In the genomic region with DNA sequence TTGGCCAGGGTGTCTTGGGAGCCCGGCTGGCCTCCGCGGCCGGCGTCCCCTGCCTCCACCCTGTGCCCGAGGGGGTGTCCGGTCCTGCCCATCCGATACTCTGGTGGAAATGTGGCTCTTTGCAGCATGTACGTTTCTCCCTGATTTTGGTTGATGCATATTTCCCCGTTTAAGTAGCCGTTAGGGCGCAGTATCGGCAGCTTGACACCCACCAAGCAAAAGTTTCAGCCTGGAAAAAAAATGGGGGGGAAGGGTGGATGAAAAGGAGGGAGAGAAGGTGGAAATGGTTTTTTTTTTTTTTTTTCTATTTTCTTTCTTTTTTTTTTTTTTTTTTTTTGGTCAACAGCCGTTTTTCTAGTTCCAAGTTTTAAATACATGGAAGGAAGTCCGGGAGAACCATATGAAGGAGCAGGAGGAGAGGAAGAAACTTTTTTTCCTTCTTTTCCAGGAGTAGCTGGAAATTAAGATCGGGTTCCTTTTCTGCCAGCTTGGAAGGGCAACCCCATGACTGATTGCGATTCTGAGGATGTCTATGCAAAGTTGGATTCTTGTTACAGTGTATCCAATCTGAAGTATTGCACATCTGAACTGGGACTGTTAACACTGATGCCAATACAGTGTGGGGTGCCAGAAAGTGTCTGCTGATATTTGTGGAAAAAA, we compare ENCODE assay signal across 8 cellular contexts. TPM values are rescaled to one million over a fixed set of nuclear protein-coding genes. Genes with fewer than 3 reads are reported as not detected.
DNase-seq lines count a peak whose midpoint lies in the region; ATAC-seq, FAIRE-seq and TF ChIP-seq lines count a peak whose summit lies in the region.

No MANE protein-coding gene starts in this region.

- peaks cover 7% of the 10 kb centered on the region for H4K20me1 ChIP-seq in endothelial cell of umbilical vein (replicated peaks; ENCODE audit: control insufficient read depth, extremely low read depth, insufficient read depth, low read length)

- DNase-seq in activated CD4-positive, alpha-beta T cell treated with anti-CD3 and anti-CD28 coated beads for 36 hours: no peak
- DNase-seq in activated CD4-positive, alpha-beta T cell treated with anti-CD3 and anti-CD28 coated beads, Interleukin-2, amount 50 U/mL, for 48 hours: no peak
- DNase-seq in RWPE1 (ENCODE audit: low spot score) (peak; percentile 41), endothelial cell of umbilical vein (ENCODE audit: low read depth, low spot score) (peak; percentile 51), neural crest cell (ENCODE audit: low read depth, low spot score) (no peak), HPDE6-E6E7 (ENCODE audit: extremely low spot score) (no peak)

- TF ChIP-seq POLR2A in endothelial cell of umbilical vein (IDR thresholded peaks at IDR 0.05; ENCODE audit: low read depth, low read length): no peak

- peak overlapping the region; percentile 97 for H3K4me2 ChIP-seq in endothelial cell of umbilical vein (ENCODE audit: insufficient read depth, low read length)

- H3K36me3 ChIP-seq in endothelial cell of umbilical vein (ENCODE audit: control insufficient read depth in 2 of 2, extremely low read depth in 1 of 2, insufficient read depth in 2 of 2, low read length in 2 of 2): peaks cover 0 to 3% of the 10 kb centered on the region in 2 experiments

- no peaks in the 10 kb centered on the region for H3K9me1 ChIP-seq in endothelial cell of umbilical vein (replicated peaks; ENCODE audit: control insufficient read depth, extremely low read depth, insufficient read depth, low read length)

- H3K9ac ChIP-seq in endothelial cell of umbilical vein (replicated peaks; ENCODE audit: extremely low read depth, insufficient read depth, low read length): peak overlapping the region; percentile 85

- H2AFZ ChIP-seq in endothelial cell of umbilical vein (ENCODE audit: low read depth, low read length): no peak overlapping the region

- dilution Hi-C loops in endothelial cell of umbilical vein (cut with MboI; ENCODE audit: extremely low pct_ligation_motif_present, low sequenced_read_pairs): no loop called here

- peaks cover 48% of the 10 kb centered on the region for H3K4me1 Mint-ChIP-seq in activated CD4-positive, alpha-beta T cell treated with anti-CD3 and anti-CD28 coated beads for 36 hours
- H3K4me1 Mint-ChIP-seq in neural crest cell: peaks cover 46% of the 10 kb centered on the region

- peaks cover 64% of the 10 kb centered on the region for H3K79me2 ChIP-seq in endothelial cell of umbilical vein (ENCODE audit: control insufficient read depth, insufficient read depth, low read length)

- CTCF ChIA-PET in activated CD4-positive, alpha-beta T cell treated with anti-CD3 and anti-CD28 coated beads for 36 hours (lab: Charles Lee): interaction anchor here (0.9 to 1.3 kb wide), 5 partner anchors 21 to 605 kb away, joined by 3 read pairs; no protein-coding TSS in a partner anchor
- CTCF ChIA-PET in RWPE1 (lab: Yijun Ruan, JAX) (interaction anchor here (0.6 to 1.7 kb wide), 6 partner anchors 14 to 139 kb away, joined by 3 to 7 read pairs (median 4); no protein-coding TSS in a partner anchor), endothelial cell of umbilical vein (lab: Charles Lee) (interaction anchor here (0.6 to 10.6 kb wide), 13 partner anchors 40 to 764 kb away, joined by 3 to 203 read pairs (median 4); no protein-coding TSS in a partner anchor)

- peaks cover 17% of the 10 kb centered on the region for H3K36me3 Mint-ChIP-seq in activated CD4-positive, alpha-beta T cell treated with anti-CD3 and anti-CD28 coated beads for 36 hours (ENCODE audit: low read depth)
- H3K36me3 Mint-ChIP-seq in neural crest cell (ENCODE audit: low read depth): no peaks in the 10 kb centered on the region

- no peaks in the 10 kb centered on the region for H3K27me3 Mint-ChIP-seq in activated CD4-positive, alpha-beta T cell treated with anti-CD3 and anti-CD28 coated beads for 36 hours
- no peaks in the 10 kb centered on the region for H3K27me3 Mint-ChIP-seq in neural crest cell (ENCODE audit: low read depth)

- H3K27me3 ChIP-seq in endothelial cell of umbilical vein (ENCODE audit: control insufficient read depth in 2 of 2, insufficient read depth in 2 of 2, low read length in 2 of 2): no peaks in the 10 kb centered on the region

- H3K4me3 ChIP-seq in endothelial cell of umbilical vein (replicated peaks in 1 of 3; ENCODE audit: insufficient read depth in 1 of 3, low read depth in 1 of 3, low read length in 3 of 3): peak overlapping the region; percentile 77 to 100 (median 98)

- no TSS peak for BruUV-seq in endothelial cell of umbilical vein (replicated peaks; lab: Mats Ljungman, UMichigan)

- no peak for ATAC-seq in activated CD4-positive, alpha-beta T cell treated with anti-CD3 and anti-CD28 coated beads for 36 hours
- no peak for ATAC-seq in HG02759 (IDR thresholded peaks at IDR 0.05; ENCODE audit: unreplicated experiment)
- no peak for ATAC-seq in HG02678 (IDR thresholded peaks at IDR 0.05; ENCODE audit: unreplicated experiment)

- no peaks in the 10 kb centered on the region for H3K9me3 Mint-ChIP-seq in activated CD4-positive, alpha-beta T cell treated with anti-CD3 and anti-CD28 coated beads for 36 hours (ENCODE audit: low read depth)
- no peaks in the 10 kb centered on the region for H3K9me3 Mint-ChIP-seq in neural crest cell

- peak overlapping the region; percentile 97 for H3K4me3 Mint-ChIP-seq in activated CD4-positive, alpha-beta T cell treated with anti-CD3 and anti-CD28 coated beads for 36 hours
- H3K4me3 Mint-ChIP-seq in neural crest cell: peak overlapping the region; percentile 95

- TF ChIP-seq CTCF in RWPE1 (conservative IDR thresholded peaks at IDR 0.05; ENCODE audit: low read depth) (no peak), endothelial cell of umbilical vein (IDR thresholded peaks at IDR 0.05; ENCODE audit: extremely low read depth in 1 of 2, insufficient read depth in 1 of 2, low read depth in 1 of 2, low read length in 2 of 2) (no peak), neural crest cell (conservative IDR thresholded peaks at IDR 0.05) (no peak)

- POLR2A ChIA-PET in activated CD4-positive, alpha-beta T cell treated with anti-CD3 and anti-CD28 coated beads for 36 hours (lab: Charles Lee): no interaction called here
- POLR2A ChIA-PET in RWPE1 (lab: Yijun Ruan, JAX; ENCODE audit: low non-redundant PET) (interaction anchor here (0.7 kb wide), 1 partner anchor 110 kb away, joined by 4 read pairs; no protein-coding TSS in a partner anchor), endothelial cell of umbilical vein (lab: Charles Lee) (interaction anchor here (1.0 kb wide), 1 partner anchor 121 kb away, joined by 6 read pairs; no protein-coding TSS in a partner anchor)

- H3K9me3 ChIP-seq in endothelial cell of umbilical vein (replicated peaks; ENCODE audit: control insufficient read depth, insufficient read depth, low read length): no peaks in the 10 kb centered on the region

- peak overlapping the region; percentile 91 for H3K27ac Mint-ChIP-seq in activated CD4-positive, alpha-beta T cell treated with anti-CD3 and anti-CD28 coated beads for 36 hours
- peak overlapping the region; percentile 98 for H3K27ac Mint-ChIP-seq in neural crest cell (ENCODE audit: unreplicated experiment)

- intact Hi-C loops in activated CD4-positive, alpha-beta T cell treated with anti-CD3 and anti-CD28 coated beads for 36 hours (cut with DNase I, micrococcal nuclease): loop anchor here (1.0 to 10.0 kb wide), 7 partner anchors 120 to 1961 kb away; partner anchors contain the start of gene GPR171 (in 1 of the 2)
- intact Hi-C loops in endothelial cell of umbilical vein (cut with micrococcal nuclease): loop anchor here (2.0 to 10.0 kb wide), 5 partner anchors 121 to 854 kb away; no protein-coding TSS in a partner anchor

- peaks cover 34% of the 10 kb centered on the region for H3K4me1 ChIP-seq in endothelial cell of umbilical vein (ENCODE audit: control insufficient read depth, extremely low read depth, insufficient read depth, low read length)

- no peak for FAIRE-seq in endothelial cell of umbilical vein (lab: Jason Lieb, UNC)

- H3K27ac ChIP-seq in RWPE1 (peak overlapping the region; percentile 100), endothelial cell of umbilical vein (ENCODE audit: insufficient read depth, low read depth, low read length) (peak overlapping the region; percentile 62)

TF ChIP-seq in endothelial cell of umbilical vein, 7 proteins besides CTCF, POLR2A, EP300 and RAD21:
- TF ChIP-seq POLR2AphosphoS5 (IDR thresholded peaks at IDR 0.05; ENCODE audit: insufficient read depth, low read depth, low read length): peak; percentile 41
- TF ChIP-seq, protein P1, sequence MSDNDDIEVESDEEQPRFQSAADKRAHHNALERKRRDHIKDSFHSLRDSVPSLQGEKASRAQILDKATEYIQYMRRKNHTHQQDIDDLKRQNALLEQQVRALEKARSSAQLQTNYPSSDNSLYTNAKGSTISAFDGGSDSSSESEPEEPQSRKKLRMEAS (IDR thresholded peaks at IDR 0.05; ENCODE audit: insufficient read depth, insufficient read length): no peak

RNA-seq across cellular contexts. Expression of gene RAP2B, which starts 1.5 kb away (rescaled TPM):
- total RNA-seq in activated CD4-positive, alpha-beta T cell treated with anti-CD3 and anti-CD28 coated beads for 36 hours: 10 to 100 TPM; 10.4 TPM
- total RNA-seq in endothelial cell of umbilical vein: 26.6 and 27.5 TPM in 2 replicates
- 7.9 and 8.3 TPM in 2 replicates for polyA plus RNA-seq in endothelial cell of umbilical vein
- 7.5 and 9.5 TPM in 2 replicates for polyA plus RNA-seq in endothelial cell of umbilical vein (2011; cell fraction: cytosol; rRNA removed)
- polyA plus RNA-seq in endothelial cell of umbilical vein (2011; cell fraction: nucleus; rRNA removed): 4.9 and 6.5 TPM in 2 replicates
- polyA plus RNA-seq in endothelial cell of umbilical vein (2012): 9.3 and 12.6 TPM in 2 replicates
- 14.4 and 19.7 TPM in 2 replicates for polyA minus RNA-seq in endothelial cell of umbilical vein
- 10.9 TPM for polyA minus RNA-seq in endothelial cell of umbilical vein (2011; cell fraction: cytosol; rRNA and poly(A)+ RNA removed)
- 13.2 and 14.2 TPM in 2 replicates for polyA minus RNA-seq in endothelial cell of umbilical vein (2011; cell fraction: nucleus; rRNA and poly(A)+ RNA removed)
- total RNA-seq in neural crest cell: 14.4 and 14.7 TPM in 2 replicates

Comparison
In these comparisons a context has a peak if more than half of its experiments do, and no peak if none do; other contexts are left out.
1. DNase-seq: peak in RWPE1 (single experiment) and endothelial cell of umbilical vein (single experiment); none in activated CD4-positive, alpha-beta T cell treated with anti-CD3 and anti-CD28 coated beads for 36 hours (single experiment), activated CD4-positive, alpha-beta T cell treated with anti-CD3 and anti-CD28 coated beads, Interleukin-2, amount 50 U/mL, for 48 hours (0 of 2), neural crest cell (single experiment) and HPDE6-E6E7 (single experiment).